1 cellular context compared by ENCODE assay signal in genomic region chr15:58967479-58967878, GRCh38.
TF ChIP-seq lines count a peak whose summit lies in the region.

No MANE protein-coding gene starts in this region.

TF ChIP-seq in HepG2, 621 proteins besides CTCF, POLR2A, EP300 and RAD21:
- TF ChIP-seq MEF2D (CRISPR knock-in tag; IDR thresholded peaks at IDR 0.05) (no peak), HDAC6 (IDR thresholded peaks at IDR 0.05; ENCODE audit: low read depth, low read length) (no peak), ZSCAN22 (CRISPR knock-in tag; IDR thresholded peaks at IDR 0.05) (no peak), PAXIP1 (CRISPR knock-in tag; conservative IDR thresholded peaks at IDR 0.05) (no peak), MAFK (conservative IDR thresholded peaks at IDR 0.05 in 1 of 2, IDR thresholded peaks at IDR 0.05 in 1 of 2; ENCODE audit: low read length in 2 of 2) (peak in 1 of 2 experiments; percentile 47; a peak in 1 of 4 replicates), MAFF (IDR thresholded peaks at IDR 0.05; ENCODE audit: low read depth, low read length) (0 out of 2 replicates have a peak, but pooled peaks have one; percentile 9), NR2F2 (IDR thresholded peaks at IDR 0.05; ENCODE audit: borderline replicate concordance, low read depth) (no peak), JDP2 (CRISPR knock-in tag; IDR thresholded peaks at IDR 0.05; ENCODE audit: borderline replicate concordance) (no peak), NR2C2 (CRISPR knock-in tag; IDR thresholded peaks at IDR 0.05; ENCODE audit: borderline replicate concordance) (no peak), THAP7 (CRISPR knock-in tag; IDR thresholded peaks at IDR 0.05) (no peak)
